In genomic region chr12:28346567-28346966, GRCh38 we compare ENCODE assay signal across 26 cellular contexts.
"Had no signal": no experiment of that assay in that cellular context is flagged by ENCODE, and none has a peak within 500 bp of the region (broad histone marks: within the 10 kb centered on the region; RNA-seq: fewer than 3 reads in every experiment).

No MANE protein-coding gene starts in this region.

- H3K4me3 ChIP-seq: stomach, suprapubic skin, testis, thoracic aorta, thyroid gland, tibial artery, tibial nerve, transverse colon, upper lobe of left lung, upper lobe of right lung, uterus, vagina had no signal

- H3K36me3 ChIP-seq: thoracic aorta, thyroid gland, transverse colon, upper lobe of left lung, upper lobe of right lung, uterus, vagina had no signal

- H3K4me1 ChIP-seq: stomach, suprapubic skin, testis, thyroid gland, transverse colon, upper lobe of left lung, upper lobe of right lung, uterus, vagina had no signal

- H3K27ac ChIP-seq: stomach, suprapubic skin, testis, thoracic aorta, thyroid gland, tibial artery, tibial nerve, transverse colon, upper lobe of left lung, upper lobe of right lung, uterus, vagina had no signal

- ATAC-seq: stimulated activated effector memory CD8-positive, alpha-beta T cell treated with anti-CD3 and anti-CD28 coated beads, Interleukin-12 subunit alpha, Interleukin-12 subunit beta, amount 100 ng/mL, for 72 hours; stimulated activated memory B cell treated with anti-CD40 and anti-IgM and Interleukin-4, amounts not matched to agents 10 μg/mL and 1 μg/mL and 100 μg/mL, for 72 hours; stimulated activated naive B cell treated with anti-CD40 and anti-IgM and Interleukin-4, amounts not matched to agents 10 μg/mL and 1 μg/mL and 100 μg/mL, for 72 hours; stimulated activated naive CD8-positive, alpha-beta T cell treated with anti-CD3 and anti-CD28 coated beads, Interleukin-15, amount 100 ng/mL, for 72 hours; stimulated activated naive CD8-positive, alpha-beta T cell treated with anti-CD3 and anti-CD28 coated beads, Interleukin-15, Interleukin-2, amounts not matched to agents 100 U/mL and 50 U/mL, for 24 hours; upper lobe of right lung had no signal

- H3K27me3 ChIP-seq: stomach, suprapubic skin, testis, thyroid gland, tibial artery, tibial nerve, transverse colon, upper lobe of left lung, upper lobe of right lung, uterus, vagina had no signal

- H3K9me3 ChIP-seq: stomach, suprapubic skin, testis, thoracic aorta, thyroid gland, tibial artery, tibial nerve, transverse colon, upper lobe of left lung, upper lobe of right lung, uterus, vagina had no signal

- DNase-seq: stimulated activated CD4-positive, alpha-beta T cell treated with anti-CD3 and anti-CD28 coated beads, Interleukin-2, amount 100 ng/mL, for 48 hours; stimulated activated CD4-positive, alpha-beta T cell treated with anti-CD3 and anti-CD28 coated beads, Interleukin-4, amount 100 ng/mL, for 1 hour; stimulated activated CD4-positive, alpha-beta T cell treated with anti-CD3 and anti-CD28 coated beads, Interleukin-4, amount 100 ng/mL, for 24 hours; stimulated activated CD4-positive, alpha-beta T cell treated with anti-CD3 and anti-CD28 coated beads, Interleukin-4, amount 100 ng/mL, for 4 hours; stimulated activated CD8-positive, alpha-beta memory T cell treated with anti-CD3 and anti-CD28 coated beads, Interleukin-4, amount 100 ng/mL, for 48 hours; stimulated activated naive B cell treated with anti-CD40 and anti-IgM and Interleukin-4, amounts not matched to agents 10 μg/mL and 1 μg/mL and 100 μg/mL, for 72 hours; stimulated activated naive CD4-positive, alpha-beta T cell; stimulated activated naive CD4-positive, alpha-beta T cell treated with Interleukin-2 at 50 U/mL for 16 hours; stimulated activated naive CD8-positive, alpha-beta T cell treated with anti-CD3 and anti-CD28 coated beads, Interleukin-15, amount 100 ng/mL, for 72 hours; stimulated activated naive CD8-positive, alpha-beta T cell treated with anti-CD3 and anti-CD28 coated beads, Interleukin-15, Interleukin-2, amounts not matched to agents 100 U/mL and 50 U/mL, for 24 hours; stomach; substantia nigra; testis; thyroid gland; tibial artery; transverse colon; trophoblast cell; upper lobe of left lung; upper lobe of right lung; uterus had no signal
